In the genomic region with DNA sequence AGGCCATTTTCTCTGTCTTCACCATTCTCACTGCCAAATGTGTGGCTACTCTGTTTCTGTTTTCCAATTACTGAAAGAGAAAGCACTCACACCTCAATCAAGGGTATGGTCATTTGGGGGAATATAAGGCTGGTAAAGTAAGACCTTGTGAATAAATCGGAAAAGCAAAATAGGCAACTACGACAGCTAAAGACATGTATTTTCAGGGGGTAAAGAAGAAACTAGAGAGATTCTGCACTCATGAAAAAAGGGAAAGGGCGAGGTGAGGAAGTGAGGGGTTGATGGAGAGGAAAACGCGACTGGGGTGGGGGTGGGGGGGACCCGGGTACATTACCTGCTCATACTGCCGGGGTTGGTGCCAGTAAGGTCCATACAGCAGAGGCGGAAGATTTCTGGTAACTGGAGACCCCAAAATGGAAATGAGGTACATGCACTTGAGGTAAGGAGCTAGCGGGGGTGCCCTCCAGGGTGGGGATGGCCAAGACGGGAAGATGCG, we compare ENCODE assay signal across 8 cellular contexts. TPM values are rescaled to one million over a fixed set of nuclear protein-coding genes. Genes with fewer than 3 reads are reported as not detected.
A peak's percentile ranks its signal among the peaks of the same experiment; 100 is the strongest.
DNase-seq lines count a peak whose midpoint lies in the region; ATAC-seq and TF ChIP-seq lines count a peak whose summit lies in the region.

No MANE protein-coding gene starts in this region.

- POLR2A ChIA-PET in Panc1 (lab: Charles Lee): interaction anchor here (0.6 kb wide), 1 partner anchor 40 kb away, joined by 3 read pairs; a partner anchor contains a TSS

- H3K27ac ChIP-seq in Panc1 (ENCODE audit: low read length) (peak overlapping the region; percentile 89), prostate gland (peak overlapping the region; percentile 85 to 91)

- intact Hi-C loops in Panc1 (cut with micrococcal nuclease; ENCODE audit: unreplicated experiment) (no loop called here), prostate gland (cut with DNase I) (loop anchor here (1.0 kb wide), 1 partner anchor 20 kb away; a partner anchor contains a TSS)

- H3K9me3 ChIP-seq in Panc1 (ENCODE audit: control insufficient read depth, insufficient read depth, low read depth, low read length) (no peaks in the 10 kb centered on the region), prostate gland (no peaks in the 10 kb centered on the region)

- H3K36me3 ChIP-seq in Panc1 (ENCODE audit: control insufficient read depth, insufficient read depth, low read length) (peaks cover 4% of the 10 kb centered on the region), prostate gland (no peaks in the 10 kb centered on the region)

- in situ Hi-C loops in Panc1 (cut with HindIII; ENCODE audit: low pct_unique_long_range_greater_than_20kb, low sequenced_read_pairs): no loop called here

- H3K4me1 ChIP-seq in Panc1 (ENCODE audit: control insufficient read depth, insufficient read depth, low read length) (no peaks in the 10 kb centered on the region; the same call in 1 of the 2 replicates), prostate gland (replicated peaks) (no peaks in the 10 kb centered on the region)

- CTCF ChIA-PET in Panc1 (lab: Charles Lee): interaction anchor here (0.8 kb wide), 1 partner anchor 19 kb away, joined by 4 read pairs; a partner anchor contains a TSS

- under 1% methylated on average over 11 of the region's 11 CpGs for WGBS in prostate gland

- peak overlapping the region; percentile 68 to 74 for H3K4me3 ChIP-seq in Panc1 (ENCODE audit: low read depth in 2 of 2, low read length in 2 of 2)
- peak overlapping the region; percentile 91 for H3K4me3 ChIP-seq in fibroblast of mammary gland (ENCODE audit: control insufficient read depth, low read depth, low read length)
- H3K4me3 ChIP-seq in prostate gland: peak overlapping the region; percentile 52 to 95

- H3K27me3 ChIP-seq in Panc1 (ENCODE audit: control insufficient read depth, insufficient read depth, low read length): no peaks in the 10 kb centered on the region
- H3K27me3 ChIP-seq in prostate gland (replicated peaks; ENCODE audit: insufficient read depth): no peaks in the 10 kb centered on the region

- TF ChIP-seq POLR2A in prostate gland (IDR thresholded peaks at IDR 0.05): no peak

- DNase-seq in NCI-H1105 (lab: John Stamatoyannopoulos, UW): peak; percentile 16
- DNase-seq in NCI-H1105 treated with DMSO at 0.1 percent for 48 hours (lab: John Stamatoyannopoulos, UW): no peak
- no peak for DNase-seq in Panc1 (ENCODE audit: low read depth, low spot score)
- no peak for DNase-seq in fibroblast of mammary gland (ENCODE audit: low read depth)
- DNase-seq in prostate gland (ENCODE audit: low spot score): no peak
- no peak for DNase-seq in COLO668 (lab: John Stamatoyannopoulos, UW; ENCODE audit: unreplicated experiment)
- DNase-seq in NCI-H1092 (lab: John Stamatoyannopoulos, UW): no peak
- DNase-seq in DMS53 treated with DMSO at 0.1 percent for 48 hours (lab: John Stamatoyannopoulos, UW; ENCODE audit: unreplicated experiment): no peak

- no TSS peak for BruUV-seq in Panc1 (replicated peaks; lab: Mats Ljungman, UMichigan)

- ATAC-seq in Panc1: no peak

- TF ChIP-seq CTCF in Panc1 (IDR thresholded peaks at IDR 0.05) (no peak), fibroblast of mammary gland (conservative IDR thresholded peaks at IDR 0.05; ENCODE audit: control insufficient read depth, insufficient read depth, low read depth, low read length) (no peak), prostate gland (IDR thresholded peaks at IDR 0.05) (no peak)

RNA-seq across cellular contexts. Expression of a gene that starts 19.3 kb away (rescaled TPM):
- total RNA-seq in Panc1 (2021; ENCODE audit: unreplicated experiment): 64.7 TPM
- 48.1 TPM for polyA plus RNA-seq in Panc1 (2012; ENCODE audit: insufficient read length)
- 10 to 100 TPM; 63.6 to 67.0 TPM for total RNA-seq in prostate gland

RNA-seq across cellular contexts. Expression of a gene that starts 40.1 kb away (rescaled TPM):
- 17.0 TPM for total RNA-seq in Panc1 (2021; ENCODE audit: unreplicated experiment)
- 13.0 TPM for polyA plus RNA-seq in Panc1 (2012; ENCODE audit: insufficient read length)
- total RNA-seq in prostate gland: 10 to 100 TPM; 25.1 to 35.9 TPM

RNA-seq across cellular contexts. Expression of a gene that starts 40.4 kb away (rescaled TPM):
- total RNA-seq in Panc1 (2021; ENCODE audit: unreplicated experiment): 50.1 TPM
- 43.4 TPM for polyA plus RNA-seq in Panc1 (2012; ENCODE audit: insufficient read length)
- total RNA-seq in prostate gland: 10 to 100 TPM; 53.2 to 58.2 TPM

RNA-seq across cellular contexts. Expression of a gene that starts 52.8 kb away (rescaled TPM):
- 84.5 TPM for total RNA-seq in Panc1 (2021; ENCODE audit: unreplicated experiment)
- 49.8 TPM for polyA plus RNA-seq in Panc1 (2012; ENCODE audit: insufficient read length)
- 10 to 100 TPM; 50.3 to 83.2 TPM for total RNA-seq in prostate gland
